ENCODE assay signal across 1 cellular context in genomic region chr9:37476930-37477329, GRCh38.
TF ChIP-seq lines count a peak whose summit lies in the region.

No MANE protein-coding gene starts in this region.

TF ChIP-seq in SK-N-SH treated with all-trans-retinoic acid at 6 μM for 48 hours, 23 proteins besides CTCF, POLR2A, EP300 and RAD21 (continued from another document):
- TF ChIP-seq CSRNP3 (CRISPR knock-in tag; IDR thresholded peaks at IDR 0.05) (no peak), PATZ1 (CRISPR knock-in tag; IDR thresholded peaks at IDR 0.05; ENCODE audit: borderline replicate concordance) (no peak), TCF4 (CRISPR knock-in tag; IDR thresholded peaks at IDR 0.05; ENCODE audit: borderline replicate concordance) (no peak), GLIS3 (CRISPR knock-in tag; IDR thresholded peaks at IDR 0.05) (no peak), SNAI2 (CRISPR knock-in tag; IDR thresholded peaks at IDR 0.05) (no peak), CREB5 (CRISPR knock-in tag; IDR thresholded peaks at IDR 0.05; ENCODE audit: low read depth) (no peak), RARB (CRISPR knock-in tag; IDR thresholded peaks at IDR 0.05) (no peak)
TF ChIP-seq in SK-N-SH treated with all-trans-retinoic acid at 6 μM for 48 hours: peak in this region for 0.
